ENCODE assay signal across 19 cellular contexts in genomic region chr3:1190576-1190975, GRCh38.
DNase-seq lines count a peak whose midpoint lies in the region; ATAC-seq, FAIRE-seq and TF ChIP-seq lines count a peak whose summit lies in the region.
"Had no signal": no experiment of that assay in that cellular context is flagged by ENCODE, and none has a peak within 500 bp of the region (broad histone marks: within the 10 kb centered on the region; RNA-seq: fewer than 3 reads in every experiment).

No MANE protein-coding gene starts in this region.

- H3K36me3 ChIP-seq in MG63 (no peaks in the 10 kb centered on the region), spleen (no peaks in the 10 kb centered on the region)
- H3K36me3 ChIP-seq: SJCRH30 had no signal

- intact Hi-C loops in spleen (cut with DNase I; ENCODE audit: low total_unique reads): no loop called here

- no peak overlapping the region for H3K4me3 ChIP-seq in AG10803 (ENCODE audit: low read length)
- no peak overlapping the region for H3K4me3 ChIP-seq in astrocyte of the spinal cord (ENCODE audit: low read depth, low read length)
- H3K4me3 ChIP-seq in MG63: no peak overlapping the region
- no peak overlapping the region for H3K4me3 ChIP-seq in spleen
- H3K4me3 ChIP-seq: A549, K562, SJCRH30 had no signal

- DNase-seq in AG10803 (ENCODE audit: low read depth) (peak; percentile 8), RCC 7860 (ENCODE audit: low spot score) (peak; percentile 86), astrocyte of the spinal cord (ENCODE audit: low read depth, low spot score) (peak; percentile 49), kidney glomerular epithelial cell (lab: John Stamatoyannopoulos, UW) (peak; percentile 63), NCI-H510A (lab: John Stamatoyannopoulos, UW) (no peak), MG63 (no peak), spleen (no peak), left lobe of liver (ENCODE audit: low spot score) (no peak)
- DNase-seq: DMS153, NCI-H1092 treated with DMSO at 0.1 percent for 48 hours, NCI-H2081 treated with DMSO at 0.1 percent for 48 hours, NCI-H510A treated with DMSO at 0.1 percent for 48 hours, RPMI8226, SJCRH30 had no signal

- no peak overlapping the region for H3K27ac ChIP-seq in spleen
- H3K27ac ChIP-seq: A549, C4-2B, SJCRH30 had no signal

- TF ChIP-seq CTCF in AG10803 (conservative IDR thresholded peaks at IDR 0.05; ENCODE audit: low read length) (no peak), astrocyte of the spinal cord (IDR thresholded peaks at IDR 0.05; ENCODE audit: low read depth, low read length) (no peak), spleen (IDR thresholded peaks at IDR 0.05 in 8 of 11, conservative IDR thresholded peaks at IDR 0.05 in 3 of 11) (no peak)

- in situ Hi-C loops in astrocyte of the spinal cord (cut with HindIII; ENCODE audit: low sequenced_read_pairs): no loop called here

- H3K4me1 ChIP-seq in spleen: no peaks in the 10 kb centered on the region
- H3K4me1 ChIP-seq: A549, SJCRH30 had no signal

- no peaks in the 10 kb centered on the region for H3K9me3 ChIP-seq in MG63
- no peaks in the 10 kb centered on the region for H3K9me3 ChIP-seq in spleen
- H3K9me3 ChIP-seq: A549, SJCRH30 had no signal

- no peak for TF ChIP-seq POLR2A in spleen (IDR thresholded peaks at IDR 0.05)

- 43 to 60% (median 59%) methylated on average over 3 of the region's 3 CpGs for WGBS in spleen, 5 donors

- H3K27me3 ChIP-seq in MG63: no peaks in the 10 kb centered on the region
- no peaks in the 10 kb centered on the region for H3K27me3 ChIP-seq in spleen (replicated peaks in 1 of 7)
- H3K27me3 ChIP-seq: SJCRH30 had no signal

- ATAC-seq in left lobe of liver: no peak
- ATAC-seq: A549, K562 had no signal

- FAIRE-seq in RCC 7860 (lab: Jason Lieb, UNC): no peak
- FAIRE-seq: A549, GM12892, H1, K562 had no signal

Comparison
In these comparisons a context has a peak if more than half of its experiments do, and no peak if none do; other contexts are left out.
1. DNase-seq: peak in AG10803 (single experiment), RCC 7860 (single experiment), astrocyte of the spinal cord (single experiment) and kidney glomerular epithelial cell (single experiment); none in NCI-H510A (single experiment), MG63 (single experiment), spleen (single experiment) and left lobe of liver (single experiment).